ENCODE assay signal across 23 cellular contexts in genomic region chr5:110681953-110682352, GRCh38.
"Had no signal": no experiment of that assay in that cellular context is flagged by ENCODE, and none has a peak within 500 bp of the region (broad histone marks: within the 10 kb centered on the region; RNA-seq: fewer than 3 reads in every experiment).

No MANE protein-coding gene starts in this region.

- H3K27ac ChIP-seq: HL-60, KMS-11, SJSA1, SK-N-MC had no signal

- H3K27me3 ChIP-seq: SJSA1 had no signal

- FAIRE-seq: HTR-8/SVneo, RCC 7860 had no signal

- H3K4me3 ChIP-seq: SJSA1, SK-N-MC had no signal

- H3K4me2 ChIP-seq: KMS-11 had no signal

- H3K9me3 ChIP-seq: SJSA1 had no signal

- H3K36me3 ChIP-seq: SJSA1 had no signal

- H3K9ac ChIP-seq: KMS-11 had no signal

- DNase-seq: Kasumi-1, MV-4-11, NCI-H1048, NCI-H1105, NCI-H1417 treated with DMSO at 0.1 percent for 48 hours, NCI-H146, NCI-H1694 treated with DMSO at 0.1 percent for 48 hours, NCI-H1930, NCI-H2081, NCI-H2107, NCI-H2227 treated with DMSO at 0.1 percent for 48 hours, NCI-H524, NCI-H526 treated with DMSO at 0.1 percent for 48 hours, NCI-H774, Right ventricle myocardium superior, RPMI8226, SIG-M5 had no signal

- H3K4me1 ChIP-seq: SJSA1 had no signal
